8 cellular contexts compared by ENCODE assay signal in the genomic region with DNA sequence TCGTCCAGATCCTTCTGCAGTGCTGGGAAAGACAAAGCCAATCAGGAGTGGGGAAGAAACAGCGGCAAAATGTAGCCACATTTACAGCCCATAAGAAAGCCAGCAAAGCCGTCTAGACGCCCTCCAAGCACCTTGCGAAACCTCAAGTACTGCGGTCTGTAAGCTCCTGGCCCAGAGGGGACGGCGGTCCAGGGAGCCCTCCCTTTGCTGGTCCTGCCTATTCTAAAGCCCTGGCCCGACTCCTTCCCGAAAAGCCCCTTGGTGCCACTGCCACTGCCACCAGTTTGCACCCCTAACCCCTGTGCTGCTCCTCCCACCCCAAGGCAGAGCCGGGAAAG. TPM values are rescaled to one million over a fixed set of nuclear protein-coding genes. Genes with fewer than 3 reads are reported as not detected.
DNase-seq lines count a peak whose midpoint lies in the region; ATAC-seq and TF ChIP-seq lines count a peak whose summit lies in the region.

No MANE protein-coding gene starts in this region.

- H3K27ac ChIP-seq in suprapubic skin = peak overlapping the region; percentile 77

- WGBS in suprapubic skin = 66% methylated on average over 8 of the region's 11 CpGs

- peaks cover 19% of the 10 kb centered on the region for H3K4me1 Mint-ChIP-seq in activated CD4-positive, alpha-beta T cell treated with anti-CD3 and anti-CD28 coated beads, Interleukin-2, amount 10 ng/mL, durations not matched to agents 7 days and 5 days

- H3K4me3 Mint-ChIP-seq in activated CD4-positive, alpha-beta T cell treated with anti-CD3 and anti-CD28 coated beads, Interleukin-2, amount 10 ng/mL, durations not matched to agents 7 days and 5 days = peak overlapping the region; percentile 81

- H3K9me3 Mint-ChIP-seq in activated CD4-positive, alpha-beta T cell treated with anti-CD3 and anti-CD28 coated beads, Interleukin-2, amount 10 ng/mL, durations not matched to agents 7 days and 5 days = no peaks in the 10 kb centered on the region
- no peaks in the 10 kb centered on the region for H3K9me3 Mint-ChIP-seq in activated naive CD4-positive, alpha-beta T cell treated with anti-CD3 and anti-CD28 coated beads, Interleukin-2, amount 50 U/mL, for 72 hours

- H3K27ac Mint-ChIP-seq in activated CD4-positive, alpha-beta T cell treated with anti-CD3 and anti-CD28 coated beads, Interleukin-2, amount 10 ng/mL, durations not matched to agents 7 days and 5 days = peak overlapping the region; percentile 76
- H3K27ac Mint-ChIP-seq in activated naive CD4-positive, alpha-beta T cell treated with anti-CD3 and anti-CD28 coated beads, Interleukin-2, amount 50 U/mL, for 72 hours = peak overlapping the region; percentile 72 to 87

- H3K9me3 ChIP-seq in suprapubic skin = no peaks in the 10 kb centered on the region

- no peaks in the 10 kb centered on the region for H3K27me3 ChIP-seq in suprapubic skin

- no peaks in the 10 kb centered on the region for H3K27me3 Mint-ChIP-seq in activated CD4-positive, alpha-beta T cell treated with anti-CD3 and anti-CD28 coated beads, Interleukin-2, amount 10 ng/mL, durations not matched to agents 7 days and 5 days

- peak overlapping the region; percentile 90 for H3K4me3 ChIP-seq in suprapubic skin

- H3K4me1 ChIP-seq in suprapubic skin = peaks cover 11% of the 10 kb centered on the region

- no peak for ATAC-seq in activated naive CD4-positive, alpha-beta T cell treated with anti-CD3 and anti-CD28 coated beads, Interleukin-2, amount 50 U/mL, for 72 hours
- ATAC-seq in GM21717 (IDR thresholded peaks at IDR 0.05; ENCODE audit: unreplicated experiment) (no peak), HG02870 (IDR thresholded peaks at IDR 0.05; ENCODE audit: unreplicated experiment) (no peak)

- CTCF ChIA-PET in activated CD4-positive, alpha-beta T cell treated with anti-CD3 and anti-CD28 coated beads, Interleukin-2, amount 10 ng/mL, durations not matched to agents 7 days and 5 days (lab: Charles Lee) = no interaction called here

- peaks cover 23% of the 10 kb centered on the region for H3K36me3 Mint-ChIP-seq in activated CD4-positive, alpha-beta T cell treated with anti-CD3 and anti-CD28 coated beads, Interleukin-2, amount 10 ng/mL, durations not matched to agents 7 days and 5 days (ENCODE audit: low read depth)
- H3K36me3 Mint-ChIP-seq in activated naive CD4-positive, alpha-beta T cell treated with anti-CD3 and anti-CD28 coated beads, Interleukin-2, amount 50 U/mL, for 72 hours = peaks cover 16 to 20% of the 10 kb centered on the region in 2 donors

- no peak for TF ChIP-seq EP300 in suprapubic skin (IDR thresholded peaks at IDR 0.05)

- DNase-seq in activated CD4-positive, alpha-beta T cell treated with anti-CD3 and anti-CD28 coated beads, Interleukin-2, amount 10 ng/mL, durations not matched to agents 7 days and 5 days = no peak
- no peak for DNase-seq in activated CD4-positive, alpha-beta T cell treated with anti-CD3 and anti-CD28 coated beads for 4 hours
- DNase-seq in activated naive CD4-positive, alpha-beta T cell treated with anti-CD3 and anti-CD28 coated beads, Interleukin-2, amount 50 U/mL, for 72 hours (ENCODE audit: low spot score in 2 of 2) = no peak
- DNase-seq in iris pigment epithelial cell (ENCODE audit: low read depth) = peak; percentile 48
- DNase-seq in suprapubic skin (ENCODE audit: low spot score in 2 of 2) = no peak
- no peak for DNase-seq in NCI-H69 (lab: John Stamatoyannopoulos, UW)

- TF ChIP-seq CTCF in suprapubic skin (IDR thresholded peaks at IDR 0.05) = no peak

- H3K36me3 ChIP-seq in suprapubic skin = peaks cover 50% of the 10 kb centered on the region

- no peak for TF ChIP-seq POLR2A in suprapubic skin (IDR thresholded peaks at IDR 0.05)

- POLR2A ChIA-PET in activated CD4-positive, alpha-beta T cell treated with anti-CD3 and anti-CD28 coated beads, Interleukin-2, amount 10 ng/mL, durations not matched to agents 7 days and 5 days (lab: Charles Lee) = interaction anchor here (1.0 kb wide), 1 partner anchor 683 kb away, joined by 3 read pairs; no protein-coding TSS in a partner anchor

RNA-seq across cellular contexts. Expression of gene TOR1A, which starts 1.1 kb away (rescaled TPM):
- total RNA-seq in activated CD4-positive, alpha-beta T cell treated with anti-CD3 and anti-CD28 coated beads, Interleukin-2, amount 10 ng/mL, durations not matched to agents 7 days and 5 days = 10 to 100 TPM; 52.0 to 58.5 TPM
- 10 to 100 TPM; 33.4 to 48.6 TPM for total RNA-seq in activated naive CD4-positive, alpha-beta T cell treated with anti-CD3 and anti-CD28 coated beads, Interleukin-2, amount 50 U/mL, for 72 hours
- 10 to 100 TPM; 31.7 to 44.7 (median 36.3) TPM for total RNA-seq in suprapubic skin

RNA-seq across cellular contexts. Expression of gene C9orf78, which starts 12.3 kb away (rescaled TPM):
- 10 to 100 TPM; 83.9 to 89.2 TPM for total RNA-seq in activated CD4-positive, alpha-beta T cell treated with anti-CD3 and anti-CD28 coated beads, Interleukin-2, amount 10 ng/mL, durations not matched to agents 7 days and 5 days
- 10 to 100 TPM; 43.9 to 58.4 TPM for total RNA-seq in activated naive CD4-positive, alpha-beta T cell treated with anti-CD3 and anti-CD28 coated beads, Interleukin-2, amount 50 U/mL, for 72 hours
- total RNA-seq in suprapubic skin = 10 to 100 TPM; 32.7 to 71.9 (median 43.7) TPM

RNA-seq across cellular contexts. Expression of gene USP20, which starts 12.5 kb away (rescaled TPM):
- 100 to 1,000 TPM in 1 of 2 experiments, 10 to 100 TPM in 1; 90.8 to 105 TPM for total RNA-seq in activated CD4-positive, alpha-beta T cell treated with anti-CD3 and anti-CD28 coated beads, Interleukin-2, amount 10 ng/mL, durations not matched to agents 7 days and 5 days
- 10 to 100 TPM; 50.7 to 58.5 TPM for total RNA-seq in activated naive CD4-positive, alpha-beta T cell treated with anti-CD3 and anti-CD28 coated beads, Interleukin-2, amount 50 U/mL, for 72 hours
- 10 to 100 TPM; 22.6 to 51.4 (median 34.4) TPM for total RNA-seq in suprapubic skin

RNA-seq across cellular contexts. Expression of gene TOR1B, which starts 19.8 kb away (rescaled TPM):
- total RNA-seq in activated CD4-positive, alpha-beta T cell treated with anti-CD3 and anti-CD28 coated beads, Interleukin-2, amount 10 ng/mL, durations not matched to agents 7 days and 5 days = 10 to 100 TPM; 21.9 to 27.1 TPM
- 10 to 100 TPM; 17.2 to 29.7 TPM for total RNA-seq in activated naive CD4-positive, alpha-beta T cell treated with anti-CD3 and anti-CD28 coated beads, Interleukin-2, amount 50 U/mL, for 72 hours
- total RNA-seq in suprapubic skin = 10 to 100 TPM; 18.0 to 24.5 (median 20.8) TPM
